Comparison of ENCODE assay signal across 8 cellular contexts in genomic region chr6:87702589-87702945, GRCh38. TPM values are rescaled to one million over a fixed set of nuclear protein-coding genes. Genes with fewer than 3 reads are reported as not detected.
DNase-seq lines count a peak whose midpoint lies in the region; ATAC-seq lines count a peak whose summit lies in the region.

No MANE protein-coding gene starts in this region.

- no peaks in the 10 kb centered on the region for H3K27me3 Mint-ChIP-seq in activated naive CD8-positive, alpha-beta T cell treated with anti-CD3 and anti-CD28 coated beads for 36 hours

- peak; percentile 21 for ATAC-seq in GM21825 (IDR thresholded peaks at IDR 0.05; ENCODE audit: unreplicated experiment)

- DNase-seq in EH (ENCODE audit: low read depth) (peak; percentile 70), NCI-H146 treated with DMSO at 0.1 percent for 48 hours (lab: John Stamatoyannopoulos, UW; ENCODE audit: unreplicated experiment) (peak; percentile 92), iris pigment epithelial cell (ENCODE audit: low read depth) (peak; percentile 80), substantia nigra (lab: John Stamatoyannopoulos, UW) (no peak), C1 segment of cervical spinal cord (lab: John Stamatoyannopoulos, UW) (no peak), NCI-H1694 (lab: John Stamatoyannopoulos, UW) (no peak)
- no peak for DNase-seq in activated naive CD8-positive, alpha-beta T cell treated with anti-CD3 and anti-CD28 coated beads for 36 hours

- H3K9me3 Mint-ChIP-seq in activated naive CD8-positive, alpha-beta T cell treated with anti-CD3 and anti-CD28 coated beads for 36 hours: no peaks in the 10 kb centered on the region

- H3K4me1 Mint-ChIP-seq in activated naive CD8-positive, alpha-beta T cell treated with anti-CD3 and anti-CD28 coated beads for 36 hours: peaks cover 31% of the 10 kb centered on the region

- H3K4me3 Mint-ChIP-seq in activated naive CD8-positive, alpha-beta T cell treated with anti-CD3 and anti-CD28 coated beads for 36 hours: peak overlapping the region; percentile 96

- H3K27ac ChIP-seq in substantia nigra (ENCODE audit: low read depth, low read length, poor library complexity, severe bottlenecking): peak overlapping the region; percentile 94

- H3K36me3 Mint-ChIP-seq in activated naive CD8-positive, alpha-beta T cell treated with anti-CD3 and anti-CD28 coated beads for 36 hours: peaks cover 21% of the 10 kb centered on the region

- H3K27ac Mint-ChIP-seq in activated naive CD8-positive, alpha-beta T cell treated with anti-CD3 and anti-CD28 coated beads for 36 hours: peak overlapping the region; percentile 93

RNA-seq across cellular contexts. Expression of gene AKIRIN2, which starts 0.5 kb away (rescaled TPM):
- total RNA-seq in activated naive CD8-positive, alpha-beta T cell treated with anti-CD3 and anti-CD28 coated beads for 36 hours: 10 to 100 TPM; 47.5 to 48.7 TPM

Comparison
In these comparisons a context has a peak if more than half of its experiments do, and no peak if none do; other contexts are left out.
1. DNase-seq: peak in EH (single experiment), NCI-H146 treated with DMSO at 0.1 percent for 48 hours (single experiment) and iris pigment epithelial cell (single experiment); none in activated naive CD8-positive, alpha-beta T cell treated with anti-CD3 and anti-CD28 coated beads for 36 hours (single experiment), substantia nigra (0 of 49), C1 segment of cervical spinal cord (0 of 14) and NCI-H1694 (single experiment).